23 cellular contexts compared by ENCODE assay signal in genomic region chr5:109291090-109291489, GRCh38.
"Had no signal": no experiment of that assay in that cellular context is flagged by ENCODE, and none has a peak within 500 bp of the region (broad histone marks: within the 10 kb centered on the region; RNA-seq: fewer than 3 reads in every experiment).

No MANE protein-coding gene starts in this region.

- H3K27me3 Mint-ChIP-seq: activated CD4-positive, alpha-beta T cell treated with anti-CD3 and anti-CD28 coated beads for 36 hours; activated CD8-positive, alpha-beta memory T cell treated with anti-CD3 and anti-CD28 coated beads, Interleukin-2, amount 10 ng/mL, durations not matched to agents 7 days and 5 days; activated naive CD8-positive, alpha-beta T cell; naive thymus-derived CD8-positive, alpha-beta T cell had no signal

- H3K27ac ChIP-seq: cardiac muscle cell, colonic mucosa, parathyroid adenoma, suprapubic skin, tibial artery had no signal

- H3K4me3 Mint-ChIP-seq: activated CD4-positive, alpha-beta T cell treated with anti-CD3 and anti-CD28 coated beads for 36 hours; activated CD8-positive, alpha-beta memory T cell treated with anti-CD3 and anti-CD28 coated beads, Interleukin-2, amount 10 ng/mL, durations not matched to agents 7 days and 5 days; activated CD8-positive, alpha-beta T cell treated with anti-CD3 and anti-CD28 coated beads, Interleukin-2, amount 10 ng/mL, durations not matched to agents 7 days and 5 days; activated naive CD8-positive, alpha-beta T cell; brain; naive thymus-derived CD8-positive, alpha-beta T cell; neural crest cell had no signal

- H3K4me1 ChIP-seq: colonic mucosa, parathyroid adenoma, suprapubic skin, tibial artery had no signal

- H3K79me2 ChIP-seq: parathyroid adenoma had no signal

- H3K27me3 ChIP-seq: cardiac muscle cell, colonic mucosa, suprapubic skin, tibial artery had no signal

- DNase-seq: activated CD4-positive, alpha-beta T cell treated with anti-CD3 and anti-CD28 coated beads for 36 hours; activated CD4-positive, CD25-positive, alpha-beta regulatory T cell; activated CD8-positive, alpha-beta memory T cell treated with anti-CD3 and anti-CD28 coated beads, Interleukin-2, amount 10 ng/mL, durations not matched to agents 7 days and 5 days; activated CD8-positive, alpha-beta T cell treated with anti-CD3 and anti-CD28 coated beads, Interleukin-2, amount 10 ng/mL, durations not matched to agents 7 days and 5 days; activated effector memory CD4-positive, alpha-beta T cell treated with Interleukin-2 at 50 U/mL for 16 hours; activated naive CD4-positive, alpha-beta T cell treated with Interleukin-2 at 50 U/mL for 16 hours; aorta; cerebellar nuclear complex; colonic mucosa; effector CD8-positive, alpha-beta T cell; left cardiac atrium; mammary epithelial cell; naive thymus-derived CD8-positive, alpha-beta T cell; occipital lobe; right cardiac atrium; stimulated activated naive CD4-positive, alpha-beta T cell; tibial artery had no signal

- H3K4me1 Mint-ChIP-seq: activated CD4-positive, alpha-beta T cell treated with anti-CD3 and anti-CD28 coated beads for 36 hours; activated CD8-positive, alpha-beta memory T cell treated with anti-CD3 and anti-CD28 coated beads, Interleukin-2, amount 10 ng/mL, durations not matched to agents 7 days and 5 days; brain; naive thymus-derived CD8-positive, alpha-beta T cell; neural crest cell had no signal

- H2AFZ ChIP-seq: parathyroid adenoma had no signal

- H3K4me3 ChIP-seq: cardiac muscle cell, colonic mucosa, suprapubic skin, tibial artery had no signal

- H3K9me3 ChIP-seq: colonic mucosa had no signal

- H3K9ac ChIP-seq: parathyroid adenoma had no signal

- ATAC-seq: activated CD4-positive, alpha-beta T cell treated with anti-CD3 and anti-CD28 coated beads for 36 hours; activated CD8-positive, alpha-beta memory T cell treated with anti-CD3 and anti-CD28 coated beads, Interleukin-2, amount 10 ng/mL, durations not matched to agents 7 days and 5 days; activated CD8-positive, alpha-beta T cell treated with anti-CD3 and anti-CD28 coated beads, Interleukin-2, amount 10 ng/mL, durations not matched to agents 7 days and 5 days; left cardiac atrium; naive thymus-derived CD8-positive, alpha-beta T cell; right cardiac atrium had no signal

- H3K27ac Mint-ChIP-seq: activated CD4-positive, alpha-beta T cell treated with anti-CD3 and anti-CD28 coated beads for 36 hours; activated CD8-positive, alpha-beta memory T cell treated with anti-CD3 and anti-CD28 coated beads, Interleukin-2, amount 10 ng/mL, durations not matched to agents 7 days and 5 days; activated CD8-positive, alpha-beta T cell treated with anti-CD3 and anti-CD28 coated beads, Interleukin-2, amount 10 ng/mL, durations not matched to agents 7 days and 5 days; activated naive CD8-positive, alpha-beta T cell; brain; naive thymus-derived CD8-positive, alpha-beta T cell had no signal

- H3K36me3 ChIP-seq: cardiac muscle cell, colonic mucosa, suprapubic skin had no signal
